1 cellular context compared by ENCODE assay signal in genomic region chr9:137267933-137268355, GRCh38.
TF ChIP-seq lines count a peak whose summit lies in the region.

No MANE protein-coding gene starts in this region.

TF ChIP-seq in K562, 482 proteins besides CTCF, POLR2A, EP300 and RAD21:
- TF ChIP-seq SPI1 (IDR thresholded peaks at IDR 0.05; ENCODE audit: borderline replicate concordance, low read depth, low read length) (peak; percentile 50; the same call in 1 of the 2 replicates), MAFK (IDR thresholded peaks at IDR 0.05; ENCODE audit: low read length) (peak; percentile 37; the same call in 1 of the 2 replicates), PRPF4 (IDR thresholded peaks at IDR 0.05; ENCODE audit: insufficient read depth, low read depth, low read length, poor library complexity, severe bottlenecking) (no peak), BRCA1 (IDR thresholded peaks at IDR 0.05) (no peak), BRCA1 (CRISPR knock-in tag; IDR thresholded peaks at IDR 0.05) (no peak), ZBTB7A (IDR thresholded peaks at IDR 0.05; ENCODE audit: borderline replicate concordance, control insufficient read depth, low read depth, low read length) (peak; percentile 52; the same call in 1 of the 2 replicates)
